ENCODE assay signal across 8 cellular contexts in the genomic region with DNA sequence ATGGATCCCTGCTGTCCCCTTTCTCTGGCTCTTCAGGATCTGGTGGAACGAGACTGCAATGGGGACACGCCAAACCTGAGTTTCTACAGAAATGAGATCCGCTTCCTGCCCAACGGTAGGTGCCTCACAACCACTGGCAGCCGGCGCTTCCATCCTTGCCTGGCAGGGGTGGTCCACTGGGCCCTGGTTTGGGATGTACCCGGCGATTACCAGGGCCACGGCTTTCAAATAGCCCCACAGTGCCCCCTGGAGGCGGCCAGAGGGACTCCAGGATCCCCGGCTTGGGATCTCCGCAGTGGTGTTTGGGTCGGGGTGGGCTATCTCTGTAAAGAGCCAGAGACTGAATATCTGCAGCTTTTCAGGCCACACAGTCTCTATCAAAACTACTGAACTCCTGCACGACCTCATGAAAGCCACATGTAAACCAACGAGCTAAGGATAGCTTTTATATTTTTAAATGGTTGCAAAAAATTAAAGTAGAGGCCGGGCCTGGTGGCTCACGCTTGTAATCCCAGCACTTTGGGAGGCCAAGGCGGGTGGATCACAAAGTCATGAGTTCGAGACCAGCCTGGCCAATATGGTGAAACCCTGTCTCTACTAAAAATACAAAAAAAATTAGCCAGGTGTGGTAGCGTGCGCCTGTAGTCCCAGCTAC. TPM values are rescaled to one million over a fixed set of nuclear protein-coding genes. Genes with fewer than 3 reads are reported as not detected.
A peak's percentile ranks its signal among the peaks of the same experiment; 100 is the strongest.
DNase-seq lines count a peak whose midpoint lies in the region; ATAC-seq lines count a peak whose summit lies in the region.

No MANE protein-coding gene starts in this region.

- no peak overlapping the region for H3K18ac ChIP-seq in mesenchymal stem cell (ENCODE audit: low read depth in 1 of 2, low read length in 2 of 2)

- no peak overlapping the region for H3K4me3 ChIP-seq in mesenchymal stem cell (ENCODE audit: insufficient read depth in 1 of 2, low read depth in 1 of 2, low read length in 2 of 2)

- H4K91ac ChIP-seq in mesenchymal stem cell (ENCODE audit: low read length) = no peak overlapping the region

- H3K4me2 ChIP-seq in mesenchymal stem cell (ENCODE audit: low read length, poor library complexity, severe bottlenecking) = no peak overlapping the region

- no peak overlapping the region for H3K14ac ChIP-seq in mesenchymal stem cell (ENCODE audit: low read length in 2 of 2)

- no peak overlapping the region for H2AFZ ChIP-seq in mesenchymal stem cell (ENCODE audit: low read depth, low read length)

- H3K4me1 ChIP-seq in mesenchymal stem cell (ENCODE audit: control insufficient read depth, insufficient read depth, low read depth, low read length) = peaks cover 17% of the 10 kb centered on the region

- DNase-seq in NCI-H2081 (lab: John Stamatoyannopoulos, UW) = peak; percentile 36 to 58
- no peak for DNase-seq in NCI-H2081 treated with DMSO at 0.1 percent for 48 hours (lab: John Stamatoyannopoulos, UW)
- DNase-seq in NCI-H2196 treated with DMSO at 0.1 percent for 48 hours (lab: John Stamatoyannopoulos, UW; ENCODE audit: unreplicated experiment) = peak; percentile 13
- peak; percentile 61 to 65 for DNase-seq in activated CD4-positive, alpha-beta T cell treated with anti-CD3 and anti-CD28 coated beads, Interleukin-2, amount 50 U/mL, for 24 hours (ENCODE audit: low read depth in 1 of 2, low spot score in 1 of 2)
- DNase-seq in dedifferentiated amniotic fluid mesenchymal stem cell (ENCODE audit: extremely low spot score) = peak; percentile 36
- peak; percentile 57 for DNase-seq in mesenchymal stem cell
- peak; percentile 87 for DNase-seq in stimulated activated CD8-positive, alpha-beta memory T cell treated with anti-CD3 and anti-CD28 coated beads, Interleukin-4, amount 100 ng/mL, for 48 hours

- H4K8ac ChIP-seq in mesenchymal stem cell (ENCODE audit: low read length) = no peak overlapping the region

- ATAC-seq in HG02885 (IDR thresholded peaks at IDR 0.05; ENCODE audit: poor library complexity, unreplicated experiment) = no peak

- no peaks in the 10 kb centered on the region for H3K27me3 ChIP-seq in mesenchymal stem cell (ENCODE audit: control insufficient read depth in 1 of 2, insufficient read depth in 1 of 2, low read length in 2 of 2)

- H3K9ac ChIP-seq in mesenchymal stem cell (ENCODE audit: low read length) = peak overlapping the region; percentile 45

- H3K4ac ChIP-seq in mesenchymal stem cell (ENCODE audit: low read depth in 1 of 2, low read length in 2 of 2) = no peak overlapping the region

- H2BK15ac ChIP-seq in mesenchymal stem cell (ENCODE audit: low read depth, poor library complexity, severe bottlenecking) = no peak overlapping the region

- H2AK5ac ChIP-seq in mesenchymal stem cell (ENCODE audit: low read length, severe bottlenecking) = no peak overlapping the region

- no peak overlapping the region for H2BK5ac ChIP-seq in mesenchymal stem cell (ENCODE audit: low read depth, low read length, poor library complexity, severe bottlenecking)

- no peak overlapping the region for H2BK12ac ChIP-seq in mesenchymal stem cell (ENCODE audit: low read length in 2 of 2)

- H3K27ac ChIP-seq in mesenchymal stem cell (ENCODE audit: low read length, poor library complexity, severe bottlenecking) = no peak overlapping the region

- H3K9me3 ChIP-seq in mesenchymal stem cell (ENCODE audit: control insufficient read depth, low read length) = no peaks in the 10 kb centered on the region

- no peak overlapping the region for H3K23ac ChIP-seq in mesenchymal stem cell (ENCODE audit: low read length in 2 of 2)

- WGBS in mesenchymal stem cell = 43% methylated on average over 18 of the region's 21 CpGs

- H3K36me3 ChIP-seq in mesenchymal stem cell (ENCODE audit: control insufficient read depth in 1 of 2, insufficient read depth in 2 of 2, low read depth in 1 of 2, low read length in 2 of 2) = peaks cover 52 to 63% of the 10 kb centered on the region in 2 experiments

- H3K79me1 ChIP-seq in mesenchymal stem cell (replicated peaks; ENCODE audit: low read length, poor library complexity, severe bottlenecking) = peaks cover 29% of the 10 kb centered on the region

- no peak overlapping the region for H2BK120ac ChIP-seq in mesenchymal stem cell (ENCODE audit: low read depth, low read length)

RNA-seq across cellular contexts. Expression of a gene that starts 3.7 kb away (rescaled TPM):
- polyA plus RNA-seq in mesenchymal stem cell (2013, experiment 1 of 2) = 28.3 TPM
- polyA plus RNA-seq in mesenchymal stem cell (2013, experiment 2 of 2) = 27.4 TPM

RNA-seq across cellular contexts. Expression of a gene that starts 8.5 kb away (rescaled TPM):
- 0.79 TPM for polyA plus RNA-seq in mesenchymal stem cell (2013, experiment 1 of 2)
- 0.44 TPM for polyA plus RNA-seq in mesenchymal stem cell (2013, experiment 2 of 2)

RNA-seq across cellular contexts. Expression of a gene that starts 12.1 kb away (rescaled TPM):
- polyA plus RNA-seq in mesenchymal stem cell (2013, experiment 1 of 2) = 14.2 TPM
- 14.5 TPM for polyA plus RNA-seq in mesenchymal stem cell (2013, experiment 2 of 2)

RNA-seq across cellular contexts. Expression of a gene that starts 53.3 kb away (rescaled TPM):
- 6.1 TPM for polyA plus RNA-seq in mesenchymal stem cell (2013, experiment 1 of 2)
- polyA plus RNA-seq in mesenchymal stem cell (2013, experiment 2 of 2) = 6.9 TPM
